19 cellular contexts compared by ENCODE assay signal in genomic region chr7:21354284-21354683, GRCh38.
DNase-seq lines count a peak whose midpoint lies in the region; ATAC-seq and TF ChIP-seq lines count a peak whose summit lies in the region.
"Had no signal": no experiment of that assay in that cellular context is flagged by ENCODE, and none has a peak within 500 bp of the region (broad histone marks: within the 10 kb centered on the region; RNA-seq: fewer than 3 reads in every experiment).

No MANE protein-coding gene starts in this region.

- H3K4me1 Mint-ChIP-seq in CD14-positive monocyte: peaks cover 66% of the 10 kb centered on the region
- H3K4me1 Mint-ChIP-seq in CD8-positive, alpha-beta T cell (ENCODE audit: low read depth): peaks cover 67% of the 10 kb centered on the region
- H3K4me1 Mint-ChIP-seq in activated T-helper 17 cell treated with anti-CD3 and anti-CD28 coated beads, Interleukin-2, amount 50 U/mL, for 72 hours: peaks cover 51% of the 10 kb centered on the region
- peaks cover 53 to 59% (median 54%) of the 10 kb centered on the region in 3 donors for H3K4me1 Mint-ChIP-seq in naive B cell

- H3K36me3 ChIP-seq in CD8-positive, alpha-beta T cell (ENCODE audit: insufficient read depth, low read length): no peaks in the 10 kb centered on the region
- H3K36me3 ChIP-seq: adrenal gland, breast epithelium, MG63 had no signal

- CTCF ChIA-PET in CD8-positive, alpha-beta T cell (lab: Charles Lee): no interaction called here

- H3K36me3 Mint-ChIP-seq in CD14-positive monocyte (no peaks in the 10 kb centered on the region), naive B cell (no peaks in the 10 kb centered on the region)
- no peaks in the 10 kb centered on the region for H3K36me3 Mint-ChIP-seq in CD8-positive, alpha-beta T cell
- H3K36me3 Mint-ChIP-seq in activated T-helper 17 cell treated with anti-CD3 and anti-CD28 coated beads, Interleukin-2, amount 50 U/mL, for 72 hours (ENCODE audit: low read depth): no peaks in the 10 kb centered on the region

- POLR2A ChIA-PET in CD8-positive, alpha-beta T cell (lab: Charles Lee): interaction anchor here (2.3 kb wide), 1 partner anchor 73 kb away, joined by 14 read pairs; the partner anchor contains the start of gene SP4

- no peaks in the 10 kb centered on the region for H3K9me3 ChIP-seq in CD8-positive, alpha-beta T cell (ENCODE audit: low read length)
- H3K9me3 ChIP-seq: adrenal gland, breast epithelium, MG63, psoas muscle had no signal

- H3K27ac Mint-ChIP-seq in CD14-positive monocyte (peak overlapping the region; percentile 42 to 96 (median 85)), naive B cell (peak overlapping the region in 5 of 6 donors; percentile 15 to 87 (median 81))
- peak overlapping the region; percentile 83 for H3K27ac Mint-ChIP-seq in CD8-positive, alpha-beta T cell
- H3K27ac Mint-ChIP-seq in activated T-helper 17 cell treated with anti-CD3 and anti-CD28 coated beads, Interleukin-2, amount 50 U/mL, for 72 hours: peak overlapping the region; percentile 75

- no peaks in the 10 kb centered on the region for H3K27me3 ChIP-seq in CD8-positive, alpha-beta T cell (ENCODE audit: insufficient read depth, low read length)
- H3K27me3 ChIP-seq: adrenal gland, breast epithelium, MG63 had no signal

- no peak for TF ChIP-seq CTCF in CD14-positive monocyte (IDR thresholded peaks at IDR 0.05)
- TF ChIP-seq CTCF in CD8-positive, alpha-beta T cell (IDR thresholded peaks at IDR 0.05): no peak

- H3K4me3 Mint-ChIP-seq in CD14-positive monocyte (no peak overlapping the region), naive B cell (peak overlapping the region in 6 of 8 donors; percentile 28 to 81 (median 66))
- H3K4me3 Mint-ChIP-seq in CD8-positive, alpha-beta T cell: no peak overlapping the region
- peak overlapping the region; percentile 61 for H3K4me3 Mint-ChIP-seq in activated T-helper 17 cell treated with anti-CD3 and anti-CD28 coated beads, Interleukin-2, amount 50 U/mL, for 72 hours

- H3K4me1 ChIP-seq in CD8-positive, alpha-beta T cell (ENCODE audit: insufficient read depth, low read length): peaks cover 45% of the 10 kb centered on the region
- H3K4me1 ChIP-seq: adrenal gland, breast epithelium, psoas muscle had no signal

- H3K9me3 Mint-ChIP-seq in CD14-positive monocyte (peaks cover 0 to under 1% (median 0%) of the 10 kb centered on the region in 7 donors), naive B cell (peaks cover 0 to 2% (median 0%) of the 10 kb centered on the region in 7 donors)
- H3K9me3 Mint-ChIP-seq in CD8-positive, alpha-beta T cell: no peaks in the 10 kb centered on the region
- no peaks in the 10 kb centered on the region for H3K9me3 Mint-ChIP-seq in activated T-helper 17 cell treated with anti-CD3 and anti-CD28 coated beads, Interleukin-2, amount 50 U/mL, for 72 hours

- intact Hi-C loops in CD14-positive monocyte (cut with micrococcal nuclease): no loop called here
- intact Hi-C loops in CD8-positive, alpha-beta T cell (cut with DNase I, micrococcal nuclease): no loop called here

- H3K27me3 Mint-ChIP-seq in CD14-positive monocyte (ENCODE audit: low read depth in 3 of 3): peaks cover 0 to 2% (median 0%) of the 10 kb centered on the region in 3 donors
- H3K27me3 Mint-ChIP-seq in CD8-positive, alpha-beta T cell (ENCODE audit: low read depth): no peaks in the 10 kb centered on the region
- H3K27me3 Mint-ChIP-seq in activated T-helper 17 cell treated with anti-CD3 and anti-CD28 coated beads, Interleukin-2, amount 50 U/mL, for 72 hours: no peaks in the 10 kb centered on the region
- H3K27me3 Mint-ChIP-seq in naive B cell: no peaks in the 10 kb centered on the region

- DNase-seq in CD14-positive monocyte (ENCODE audit: low spot score): no peak
- no peak for DNase-seq in CD8-positive, alpha-beta T cell
- no peak for DNase-seq in naive B cell
- DNase-seq in left lobe of liver (ENCODE audit: low spot score): no peak
- DNase-seq: adrenal gland; Calu3; cortex of kidney; IMR-90; MG63; NCI-H1436; NCI-H524 treated with DMSO at 0.1 percent for 48 hours; psoas muscle; stimulated activated CD4-positive, alpha-beta T cell treated with anti-CD3 and anti-CD28 coated beads, Interleukin-2, amount 100 ng/mL, for 24 hours; trophoblast cell had no signal

- H3K27ac ChIP-seq in CD8-positive, alpha-beta T cell (ENCODE audit: low read depth, low read length): no peak overlapping the region
- H3K27ac ChIP-seq: adrenal gland, breast epithelium, psoas muscle had no signal

- H3K4me3 ChIP-seq in CD8-positive, alpha-beta T cell (ENCODE audit: low read depth, low read length): no peak overlapping the region
- H3K4me3 ChIP-seq: adrenal gland, breast epithelium, MG63, psoas muscle had no signal

- ATAC-seq in CD8-positive, alpha-beta T cell: no peak
- ATAC-seq in activated T-helper 17 cell treated with anti-CD3 and anti-CD28 coated beads, Interleukin-2, amount 50 U/mL, for 72 hours (replicated peaks): no peak
- no peak for ATAC-seq in naive B cell (ENCODE audit: low read depth in 2 of 2)
- no peak for ATAC-seq in HG03378 (IDR thresholded peaks at IDR 0.05; ENCODE audit: unreplicated experiment)
- ATAC-seq in left lobe of liver: no peak
- ATAC-seq in HG02678 (IDR thresholded peaks at IDR 0.05; ENCODE audit: unreplicated experiment): no peak
- ATAC-seq: psoas muscle, SK-N-SH treated with all-trans-retinoic acid at 6 μM for 48 hours had no signal

Comparison
In these comparisons a context has a peak if more than half of its experiments do, and no peak if none do; other contexts are left out.
1. H3K4me3 Mint-ChIP-seq: peak in activated T-helper 17 cell treated with anti-CD3 and anti-CD28 coated beads, Interleukin-2, amount 50 U/mL, for 72 hours (single experiment) and naive B cell (6 of 8); none in CD14-positive monocyte (0 of 2) and CD8-positive, alpha-beta T cell (single experiment).
2. Peak in every context shown above with its lines, with median percentiles within 50 percentile points of each other: H3K27ac Mint-ChIP-seq.